Comparison of ENCODE assay signal across 25 cellular contexts in the genomic region with DNA sequence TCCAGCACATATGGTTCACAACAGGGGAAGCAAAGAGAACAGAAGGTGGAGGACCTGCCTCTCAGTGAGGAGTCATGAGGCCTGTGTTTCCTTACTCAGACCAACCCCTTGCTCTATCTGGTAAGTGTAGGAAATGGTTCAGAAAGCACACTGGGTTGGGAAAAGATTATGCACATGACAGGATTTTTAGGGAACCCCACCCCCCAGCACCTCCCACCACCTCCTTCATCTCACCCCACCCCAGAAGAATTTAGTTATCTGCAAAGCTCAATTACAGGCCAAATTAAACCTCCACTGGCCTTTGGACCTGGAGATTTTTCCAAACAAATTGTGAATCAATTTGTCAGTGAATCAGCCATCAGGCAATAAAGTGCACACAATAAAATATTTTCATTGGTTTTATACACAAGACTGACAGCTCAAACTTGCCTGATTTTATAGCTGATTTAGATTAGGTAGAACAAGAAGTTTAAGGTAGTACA.
A peak's percentile ranks its signal among the peaks of the same experiment; 100 is the strongest.
DNase-seq lines count a peak whose midpoint lies in the region; ATAC-seq and TF ChIP-seq lines count a peak whose summit lies in the region.
"Had no signal": no experiment of that assay in that cellular context is flagged by ENCODE, and none has a peak within 500 bp of the region (broad histone marks: within the 10 kb centered on the region; RNA-seq: fewer than 3 reads in every experiment).

No MANE protein-coding gene starts in this region.

- ATAC-seq in left lobe of liver (peak; percentile 49), HG02763 (IDR thresholded peaks at IDR 0.05; ENCODE audit: unreplicated experiment) (no peak), GM18520 (IDR thresholded peaks at IDR 0.05; ENCODE audit: unreplicated experiment) (no peak)
- ATAC-seq: A549, GM12878, right cardiac atrium, T-cell had no signal

- no peak overlapping the region for H2BK12ac ChIP-seq in mesenchymal stem cell (ENCODE audit: low read length in 2 of 2)

- no peak overlapping the region for H2BK5ac ChIP-seq in mesenchymal stem cell (ENCODE audit: low read depth, low read length, poor library complexity, severe bottlenecking)

- intact Hi-C loops in left ventricle myocardium inferior (cut with micrococcal nuclease) (no loop called here), ascending aorta (cut with DNase I) (no loop called here)

- H3K14ac ChIP-seq in mesenchymal stem cell (ENCODE audit: low read length in 2 of 2): no peak overlapping the region

- H3K23ac ChIP-seq in mesenchymal stem cell (ENCODE audit: low read length in 2 of 2): no peak overlapping the region

- peaks cover 63% of the 10 kb centered on the region for H3K4me1 ChIP-seq in cardiac muscle cell (ENCODE audit: low read depth)
- H3K4me1 ChIP-seq in left ventricle myocardium inferior: peaks cover 5% of the 10 kb centered on the region
- H3K4me1 ChIP-seq in ascending aorta: no peaks in the 10 kb centered on the region
- peaks cover 10% of the 10 kb centered on the region for H3K4me1 ChIP-seq in mesenchymal stem cell (ENCODE audit: control insufficient read depth, insufficient read depth, low read depth, low read length)
- H3K4me1 ChIP-seq: A549, testis had no signal

- no peak overlapping the region for H2BK120ac ChIP-seq in mesenchymal stem cell (ENCODE audit: low read depth, low read length)

- H3K9ac ChIP-seq in mesenchymal stem cell (ENCODE audit: low read length): no peak overlapping the region
- H3K9ac ChIP-seq: KMS-11 had no signal

- no peak overlapping the region for H3K4me3 ChIP-seq in cardiac muscle cell
- no peak overlapping the region for H3K4me3 ChIP-seq in left ventricle myocardium inferior
- H3K4me3 ChIP-seq in ascending aorta: no peak overlapping the region
- no peak overlapping the region for H3K4me3 ChIP-seq in mesenchymal stem cell (ENCODE audit: insufficient read depth in 1 of 2, low read depth in 1 of 2, low read length in 2 of 2)
- H3K4me3 ChIP-seq: A549, GM12878, testis had no signal

- no peak overlapping the region for H2AFZ ChIP-seq in mesenchymal stem cell (ENCODE audit: low read depth, low read length)

- no peaks in the 10 kb centered on the region for H3K27me3 ChIP-seq in cardiac muscle cell
- H3K27me3 ChIP-seq in left ventricle myocardium inferior (ENCODE audit: low read depth): no peaks in the 10 kb centered on the region
- no peaks in the 10 kb centered on the region for H3K27me3 ChIP-seq in ascending aorta
- H3K27me3 ChIP-seq in mesenchymal stem cell (ENCODE audit: control insufficient read depth in 1 of 2, insufficient read depth in 1 of 2, low read length in 2 of 2): no peaks in the 10 kb centered on the region
- H3K27me3 ChIP-seq: testis had no signal

- H3K4ac ChIP-seq in mesenchymal stem cell (ENCODE audit: low read depth in 1 of 2, low read length in 2 of 2): no peak overlapping the region

- H3K9me3 ChIP-seq in cardiac muscle cell (ENCODE audit: low read depth): no peaks in the 10 kb centered on the region
- H3K9me3 ChIP-seq in left ventricle myocardium inferior (replicated peaks): no peaks in the 10 kb centered on the region
- H3K9me3 ChIP-seq in ascending aorta: no peaks in the 10 kb centered on the region
- H3K9me3 ChIP-seq in mesenchymal stem cell (ENCODE audit: control insufficient read depth, low read length): no peaks in the 10 kb centered on the region
- H3K9me3 ChIP-seq: A549, testis had no signal

- H3K79me1 ChIP-seq in mesenchymal stem cell (replicated peaks; ENCODE audit: low read length, poor library complexity, severe bottlenecking): no peaks in the 10 kb centered on the region

- H3K4me2 ChIP-seq in mesenchymal stem cell (ENCODE audit: low read length, poor library complexity, severe bottlenecking): no peak overlapping the region
- H3K4me2 ChIP-seq: A549, KMS-11 had no signal

- peak overlapping the region; percentile 89 for H3K27ac ChIP-seq in cardiac muscle cell
- no peak overlapping the region for H3K27ac ChIP-seq in left ventricle myocardium inferior (replicated peaks)
- no peak overlapping the region for H3K27ac ChIP-seq in ascending aorta
- H3K27ac ChIP-seq in mesenchymal stem cell (ENCODE audit: low read length, poor library complexity, severe bottlenecking): no peak overlapping the region
- H3K27ac ChIP-seq: A549, KMS-11, RWPE1, testis had no signal

- H3K36me3 ChIP-seq in cardiac muscle cell (no peaks in the 10 kb centered on the region), left ventricle myocardium inferior (no peaks in the 10 kb centered on the region), ascending aorta (no peaks in the 10 kb centered on the region), mesenchymal stem cell (ENCODE audit: control insufficient read depth in 1 of 2, insufficient read depth in 2 of 2, low read depth in 1 of 2, low read length in 2 of 2) (no peaks in the 10 kb centered on the region)

- TF ChIP-seq CTCF in cardiac muscle cell (IDR thresholded peaks at IDR 0.05; ENCODE audit: low read depth, low read length) (no peak), left ventricle myocardium inferior (IDR thresholded peaks at IDR 0.05; ENCODE audit: borderline replicate concordance) (no peak), ascending aorta (IDR thresholded peaks at IDR 0.05) (no peak)

- H2BK15ac ChIP-seq in mesenchymal stem cell (ENCODE audit: low read depth, poor library complexity, severe bottlenecking): no peak overlapping the region

- H2AK5ac ChIP-seq in mesenchymal stem cell (ENCODE audit: low read length, severe bottlenecking): no peak overlapping the region

- no peak overlapping the region for H4K8ac ChIP-seq in mesenchymal stem cell (ENCODE audit: low read length)

- DNase-seq in cardiac muscle cell (ENCODE audit: low read depth in 1 of 2, low spot score in 1 of 2) (no peak), left ventricle myocardium inferior (no peak), SK-N-DZ (ENCODE audit: low spot score) (peak; percentile 15), left lobe of liver (ENCODE audit: low spot score) (no peak), ascending aorta (ENCODE audit: low spot score in 2 of 2) (no peak), mesenchymal stem cell (no peak)
- DNase-seq: activated CD4-positive, alpha-beta T cell treated with anti-CD3 and anti-CD28 coated beads, Interleukin-2, amount 10 ng/mL, durations not matched to agents 24 days and 14 days; activated effector memory CD4-positive, alpha-beta T cell treated with anti-CD3 and anti-CD28 coated beads, Interleukin-2, amount 50 U/mL, for 16 hours; activated T-cell treated with anti-CD3 and anti-CD28 coated beads, Interleukin-2, amount 50 U/mL, for 1 hour; anterior cingulate cortex; CD8-positive, alpha-beta memory T cell; DMS153; NCI-H345; OCI-M1; posterior cingulate gyrus; right cardiac atrium; stimulated activated CD4-positive, alpha-beta T cell treated with anti-CD3 and anti-CD28 coated beads, Interleukin-1b, Interleukin-23, amount 100 ng/mL, for 48 hours; T-cell; testis had no signal

- H4K91ac ChIP-seq in mesenchymal stem cell (ENCODE audit: low read length): no peak overlapping the region

- no peak overlapping the region for H3K18ac ChIP-seq in mesenchymal stem cell (ENCODE audit: low read depth in 1 of 2, low read length in 2 of 2)
